ENCODE assay signal across 18 cellular contexts in genomic region chr4:92634891-92635290, GRCh38.
DNase-seq lines count a peak whose midpoint lies in the region; ATAC-seq and TF ChIP-seq lines count a peak whose summit lies in the region.
"Had no signal": no experiment of that assay in that cellular context is flagged by ENCODE, and none has a peak within 500 bp of the region (broad histone marks: within the 10 kb centered on the region; RNA-seq: fewer than 3 reads in every experiment).

No MANE protein-coding gene starts in this region.

- no peaks in the 10 kb centered on the region for H3K4me1 ChIP-seq in vagina
- H3K4me1 ChIP-seq: A549, Peyer's patch had no signal

- CTCF ChIA-PET in GM10248 (lab: Yijun Ruan, JAX), result no interaction called here

- H3K4me3 Mint-ChIP-seq in brain, result peak overlapping the region in 2 of 5 experiments; percentile 2 to 8

- intact Hi-C loops in vagina (cut with DNase I), result no loop called here

- H3K27me3 Mint-ChIP-seq in brain, result no peaks in the 10 kb centered on the region

- no peaks in the 10 kb centered on the region for H3K36me3 ChIP-seq in vagina
- H3K36me3 ChIP-seq: Peyer's patch had no signal

- no peaks in the 10 kb centered on the region for H3K27me3 ChIP-seq in vagina
- H3K27me3 ChIP-seq: Peyer's patch had no signal

- POLR2A ChIA-PET in GM10248 (lab: Yijun Ruan, JAX), result no interaction called here

- H3K27ac Mint-ChIP-seq in brain, result peak overlapping the region in 3 of 5 experiments; percentile 42 to 59 (median 49)

- H3K4me3 ChIP-seq in vagina, result no peak overlapping the region
- H3K4me3 ChIP-seq: A549, Peyer's patch, SK-N-MC had no signal

- peaks cover 28% of the 10 kb centered on the region for H3K4me1 Mint-ChIP-seq in brain

- TF ChIP-seq POLR2A in vagina (IDR thresholded peaks at IDR 0.05), result no peak

- no peaks in the 10 kb centered on the region for H3K9me3 ChIP-seq in vagina
- H3K9me3 ChIP-seq: A549, Peyer's patch had no signal

- peak; percentile 48 for DNase-seq in Ammon's horn (ENCODE audit: low spot score)
- peak; percentile 57 to 75 for DNase-seq in NCI-H446 (lab: John Stamatoyannopoulos, UW)
- peak; percentile 58 for DNase-seq in medulla oblongata (ENCODE audit: extremely low spot score)
- DNase-seq in vagina (ENCODE audit: extremely low spot score in 2 of 2), result no peak
- DNase-seq in GM10248 (ENCODE audit: extremely low spot score), result no peak
- no peak for DNase-seq in omental fat pad (ENCODE audit: low spot score)
- DNase-seq: HCEC 1CT, KG1, NCI-H1417 treated with DMSO at 0.1 percent for 48 hours, NCI-H1930, NCI-H2171, NCI-H774, Peyer's patch had no signal

- H3K27ac ChIP-seq in vagina, result no peak overlapping the region
- H3K27ac ChIP-seq: A549, Peyer's patch, SK-N-MC had no signal

- ATAC-seq in GM19324 (IDR thresholded peaks at IDR 0.05; ENCODE audit: low FRiP score, unreplicated experiment), result no peak
- ATAC-seq in omental fat pad (ENCODE audit: low FRiP score), result no peak
- ATAC-seq: A549, Right ventricle myocardium inferior had no signal

- H3K9me3 Mint-ChIP-seq in brain, result no peaks in the 10 kb centered on the region

- no peaks in the 10 kb centered on the region for H3K36me3 Mint-ChIP-seq in brain

- TF ChIP-seq CTCF in brain (conservative IDR thresholded peaks at IDR 0.05) (no peak), vagina (IDR thresholded peaks at IDR 0.05) (no peak), GM10248 (IDR thresholded peaks at IDR 0.05; ENCODE audit: control extremely low read depth, extremely low read depth, low read depth, missing control alignments) (no peak), omental fat pad (IDR thresholded peaks at IDR 0.05) (no peak)

Comparison
In these comparisons a context has a peak if more than half of its experiments do, and no peak if none do; other contexts are left out.
1. DNase-seq: peak in Ammon's horn (single experiment), NCI-H446 (2 of 2) and medulla oblongata (single experiment); none in vagina (0 of 2), GM10248 (single experiment) and omental fat pad (single experiment).